ENCODE assay signal across 28 cellular contexts in the genomic region with DNA sequence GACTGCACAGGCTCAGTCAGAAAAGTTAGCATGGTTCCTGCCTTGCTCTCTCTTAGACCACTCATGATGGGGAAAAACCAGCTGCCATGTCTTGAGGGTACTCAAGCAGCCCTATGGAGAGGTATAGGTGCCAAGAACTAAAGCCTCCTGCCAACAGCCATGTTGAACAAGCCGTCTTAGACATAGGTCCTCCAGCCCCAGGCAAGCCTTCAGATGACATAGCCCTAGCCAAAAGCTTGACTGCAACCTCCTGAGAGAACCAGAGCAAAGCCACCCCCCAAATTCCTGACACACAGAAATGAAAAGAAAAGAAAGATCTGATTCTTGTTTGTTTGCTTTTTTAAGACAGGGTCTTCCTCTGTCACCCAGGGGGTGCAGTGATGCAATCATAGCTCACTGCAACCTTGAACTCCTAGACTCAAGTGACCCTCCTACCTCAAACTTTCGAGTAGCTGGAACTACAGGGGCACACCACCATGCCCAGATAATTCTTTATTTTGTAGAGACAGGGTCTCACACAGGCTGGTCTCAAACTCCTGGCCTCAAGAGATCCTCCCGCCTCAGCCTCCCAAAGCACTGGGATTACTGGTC.
"Had no signal": no experiment of that assay in that cellular context is flagged by ENCODE, and none has a peak within 500 bp of the region (broad histone marks: within the 10 kb centered on the region; RNA-seq: fewer than 3 reads in every experiment).

No MANE protein-coding gene starts in this region.

- H3K27me3 ChIP-seq: brain microvascular endothelial cell, esophagus muscularis mucosa had no signal

- ATAC-seq: activated CD4-positive, CD25-positive, alpha-beta regulatory T cell treated with anti-CD3 and anti-CD28 coated beads, Interleukin-2, amount 50 U/mL, for 24 hours; activated CD8-positive, alpha-beta T cell treated with anti-CD3 and anti-CD28 coated beads for 36 hours; activated T-cell treated with anti-CD3 and anti-CD28 coated beads, Interleukin-2, amount 50 U/mL, for 4 hours; activated T-helper 17 cell treated with anti-CD3 and anti-CD28 coated beads, Interleukin-2, amount 50 U/mL, for 72 hours; effector memory CD8-positive, alpha-beta T cell had no signal

- DNase-seq: activated B cell treated with CpG ODN at 0.5 μM for 24 hours; activated CD4-positive, alpha-beta T cell treated with anti-CD3 and anti-CD28 coated beads for 48 hours; activated CD4-positive, alpha-beta T cell treated with anti-CD3 and anti-CD28 coated beads, Interleukin-2, amount 50 U/mL, for 1 hour; activated CD4-positive, alpha-beta T cell treated with anti-CD3 and anti-CD28 coated beads, Interleukin-2, amount 50 U/mL, for 48 hours; activated CD8-positive, alpha-beta memory T cell treated with anti-CD3 and anti-CD28 coated beads for 24 hours; activated CD8-positive, alpha-beta T cell treated with anti-CD3 and anti-CD28 coated beads for 36 hours; activated effector memory CD4-positive, alpha-beta T cell treated with Interleukin-2 at 50 U/mL for 16 hours; activated gamma-delta T cell treated with Interleukin-2 at 50 U/mL for 16 hours; activated naive CD4-positive, alpha-beta T cell treated with anti-CD3 and anti-CD28 coated beads, Interleukin-2, amount 50 U/mL, for 16 hours; activated naive CD4-positive, alpha-beta T cell treated with Interleukin-2 at 50 U/mL for 16 hours; activated T-cell treated with anti-CD3 and anti-CD28 coated beads, Interleukin-2, amount 50 U/mL, for 4 hours; amniotic stem cell; anterior cingulate cortex; brain microvascular endothelial cell; dermis blood vessel endothelial cell; effector CD4-positive, alpha-beta T cell; effector memory CD8-positive, alpha-beta T cell; erythroblast; T-helper 2 cell had no signal

- FAIRE-seq: astrocyte, bronchial epithelial cell, frontal cortex, TTC549 had no signal

- H3K4me1 ChIP-seq: esophagus muscularis mucosa had no signal

- H3K27ac ChIP-seq: brain microvascular endothelial cell, coronary artery, esophagus muscularis mucosa, VCaP had no signal

- H3K4me3 ChIP-seq: coronary artery, esophagus muscularis mucosa had no signal

- H3K9me3 ChIP-seq: esophagus muscularis mucosa had no signal

- H3K36me3 ChIP-seq: brain microvascular endothelial cell, esophagus muscularis mucosa had no signal
